In genomic region chr4:100519205-100519604, GRCh38 we compare ENCODE assay signal across 27 cellular contexts. TPM values are rescaled to one million over a fixed set of nuclear protein-coding genes. Genes with fewer than 3 reads are reported as not detected.
"Had no signal": no experiment of that assay in that cellular context is flagged by ENCODE, and none has a peak within 500 bp of the region (broad histone marks: within the 10 kb centered on the region; RNA-seq: fewer than 3 reads in every experiment).

No MANE protein-coding gene starts in this region.

- H3K4me3 ChIP-seq: breast epithelium, colonic mucosa, pancreas, tibial artery had no signal

- H3K4me1 ChIP-seq: breast epithelium, colonic mucosa, pancreas, tibial artery had no signal

- H3K27ac ChIP-seq: breast epithelium, colonic mucosa, foreskin keratinocyte, pancreas, tibial artery had no signal

- DNase-seq: activated CD4-positive, alpha-beta T cell treated with anti-CD3 and anti-CD28 coated beads for 36 hours; activated CD4-positive, alpha-beta T cell treated with anti-CD3 and anti-CD28 coated beads, Interleukin-2, amount 50 U/mL, for 4 hours; activated CD8-positive, alpha-beta memory T cell treated with anti-CD3 and anti-CD28 coated beads, Interleukin-2, amount 50 U/mL, for 48 hours; activated naive CD4-positive, alpha-beta T cell; activated naive CD8-positive, alpha-beta T cell treated with anti-CD3 and anti-CD28 coated beads for 36 hours; activated T-cell treated with anti-CD3 and anti-CD28 coated beads, Interleukin-2, amount 50 U/mL, for 4 hours; colonic mucosa; endodermal cell; erythroblast; foreskin keratinocyte; glutamatergic neuron; nephron progenitor cell; pancreas; right cardiac atrium; stimulated activated CD4-positive, alpha-beta T cell treated with anti-CD3 and anti-CD28 coated beads, Interleukin-4, amount 100 ng/mL, for 24 hours; stimulated activated naive CD8-positive, alpha-beta T cell treated with anti-CD3 and anti-CD28 coated beads, Interleukin-15, Interleukin-2, amounts not matched to agents 100 U/mL and 50 U/mL, for 24 hours; substantia nigra; T-helper 1 cell; tibial artery had no signal

- H3K27me3 ChIP-seq: breast epithelium, colonic mucosa, foreskin keratinocyte, pancreas, tibial artery had no signal

- H3K36me3 ChIP-seq: colonic mucosa, pancreas, tibial artery had no signal

- H3K9me3 ChIP-seq: breast epithelium, colonic mucosa, pancreas, tibial artery had no signal

- ATAC-seq: activated CD4-positive, alpha-beta T cell treated with anti-CD3 and anti-CD28 coated beads for 36 hours; activated T-cell treated with anti-CD3 and anti-CD28 coated beads, Interleukin-2, amount 50 U/mL, for 4 hours; foreskin keratinocyte; pancreas; stimulated activated naive CD8-positive, alpha-beta T cell treated with anti-CD3 and anti-CD28 coated beads, Interleukin-15, Interleukin-2, amounts not matched to agents 100 U/mL and 50 U/mL, for 24 hours; WTC11 had no signal

- FAIRE-seq: astrocyte, islet of Langerhans, pancreas had no signal

RNA-seq across cellular contexts. Expression of gene EMCN, which starts 1.4 kb away (rescaled TPM):
- total RNA-seq: activated CD4-positive, alpha-beta T cell treated with anti-CD3 and anti-CD28 coated beads for 36 hours; activated CD8-positive, alpha-beta memory T cell treated with anti-CD3 and anti-CD28 coated beads for 36 hours; activated naive CD8-positive, alpha-beta T cell treated with anti-CD3 and anti-CD28 coated beads for 36 hours; activated T-cell treated with anti-CD3 and anti-CD28 coated beads, Interleukin-2, amount 50 U/mL, for 4 hours; activated T-helper 2 cell treated with anti-CD3 and anti-CD28 coated beads, Interferon-gamma antibody, Interleukin-2, Interleukin-4, amounts not matched to agents 10 μg/mL and 5 μg/mL and 100 μg/mL, durations not matched to agents 14 hours and 24 hours and 36 hours; astrocyte; endodermal cell; fibroblast of lung; foreskin keratinocyte; myocyte; WTC11 had no signal
- polyA plus RNA-seq: fibroblast of lung, foreskin keratinocyte had no signal
